In genomic region chr14:31902002-31902401, GRCh38 we compare ENCODE assay signal across 24 cellular contexts.
A peak's percentile ranks its signal among the peaks of the same experiment; 100 is the strongest.
DNase-seq lines count a peak whose midpoint lies in the region; ATAC-seq and TF ChIP-seq lines count a peak whose summit lies in the region.
"Had no signal": no experiment of that assay in that cellular context is flagged by ENCODE, and none has a peak within 500 bp of the region (broad histone marks: within the 10 kb centered on the region; RNA-seq: fewer than 3 reads in every experiment).

No MANE protein-coding gene starts in this region.

- no peak overlapping the region for H3K4me3 Mint-ChIP-seq in activated T-cell treated with anti-CD3 and anti-CD28 coated beads, Interleukin-2, amount 50 U/mL, for 72 hours
- H3K4me3 Mint-ChIP-seq in stimulated activated effector memory CD8-positive, alpha-beta T cell treated with anti-CD3 and anti-CD28 coated beads, Interleukin-12 subunit alpha, Interleukin-12 subunit beta, amount 100 ng/mL, for 72 hours: no peak overlapping the region
- H3K4me3 Mint-ChIP-seq: immature natural killer cell, natural killer cell, T-helper 17 cell had no signal

- H3K27me3 Mint-ChIP-seq in activated T-cell treated with anti-CD3 and anti-CD28 coated beads, Interleukin-2, amount 50 U/mL, for 72 hours (ENCODE audit: low read depth): no peaks in the 10 kb centered on the region
- H3K27me3 Mint-ChIP-seq: progenitor cell of endocrine pancreas, T-helper 17 cell had no signal

- H3K27ac ChIP-seq in RWPE1: no peak overlapping the region
- H3K27ac ChIP-seq: ascending aorta, colonic mucosa, upper lobe of left lung had no signal

- POLR2A ChIA-PET in RWPE1 (lab: Yijun Ruan, JAX; ENCODE audit: low non-redundant PET): no interaction called here

- no peaks in the 10 kb centered on the region for H3K36me3 Mint-ChIP-seq in activated T-cell treated with anti-CD3 and anti-CD28 coated beads, Interleukin-2, amount 50 U/mL, for 72 hours (ENCODE audit: insufficient read depth in 2 of 2)
- no peaks in the 10 kb centered on the region for H3K36me3 Mint-ChIP-seq in stimulated activated effector memory CD8-positive, alpha-beta T cell treated with anti-CD3 and anti-CD28 coated beads, Interleukin-12 subunit alpha, Interleukin-12 subunit beta, amount 100 ng/mL, for 72 hours
- H3K36me3 Mint-ChIP-seq: natural killer cell had no signal

- H3K27ac Mint-ChIP-seq in activated T-cell treated with anti-CD3 and anti-CD28 coated beads, Interleukin-2, amount 50 U/mL, for 72 hours: no peak overlapping the region
- no peak overlapping the region for H3K27ac Mint-ChIP-seq in stimulated activated effector memory CD8-positive, alpha-beta T cell treated with anti-CD3 and anti-CD28 coated beads, Interleukin-12 subunit alpha, Interleukin-12 subunit beta, amount 100 ng/mL, for 72 hours
- H3K27ac Mint-ChIP-seq: immature natural killer cell, natural killer cell, progenitor cell of endocrine pancreas, T-helper 17 cell had no signal

- peak; percentile 5 for DNase-seq in activated T-cell treated with anti-CD3 and anti-CD28 coated beads for 4 hours
- DNase-seq in activated T-cell treated with anti-CD3 and anti-CD28 coated beads, Interleukin-2, amount 50 U/mL, for 72 hours: no peak
- DNase-seq in RWPE1 (ENCODE audit: low spot score): peak; percentile 93
- peak; percentile 35 for DNase-seq in iPS-NIHi11 (ENCODE audit: low spot score)
- DNase-seq in stimulated activated effector memory CD8-positive, alpha-beta T cell treated with anti-CD3 and anti-CD28 coated beads, Interleukin-12 subunit alpha, Interleukin-12 subunit beta, amount 100 ng/mL, for 72 hours (ENCODE audit: low spot score in 2 of 2): no peak
- DNase-seq in GM10266 (ENCODE audit: extremely low spot score): no peak
- no peak for DNase-seq in activated CD4-positive, alpha-beta T cell treated with anti-CD3 and anti-CD28 coated beads for 1 hour
- DNase-seq: activated CD4-positive, CD25-positive, alpha-beta regulatory T cell; activated CD8-positive, alpha-beta memory T cell treated with anti-CD3 and anti-CD28 coated beads, Interleukin-2, amount 50 U/mL, for 4 hours; C1 segment of cervical spinal cord; colonic mucosa; DND-41; immature natural killer cell; MM.1S; natural killer cell; NCI-H1694; NCI-H446 treated with DMSO at 0.1 percent for 48 hours; SHP77 treated with DMSO at 0.1 percent for 48 hours; stimulated activated naive CD8-positive, alpha-beta T cell treated with anti-CD3 and anti-CD28 coated beads, Interleukin-15, Interleukin-2, amounts not matched to agents 100 U/mL and 50 U/mL, for 24 hours; T-helper 17 cell; upper lobe of left lung had no signal

- no peak for ATAC-seq in activated T-cell treated with anti-CD3 and anti-CD28 coated beads, Interleukin-2, amount 50 U/mL, for 72 hours (replicated peaks in 1 of 2)
- ATAC-seq in stimulated activated effector memory CD8-positive, alpha-beta T cell treated with anti-CD3 and anti-CD28 coated beads, Interleukin-12 subunit alpha, Interleukin-12 subunit beta, amount 100 ng/mL, for 72 hours: peak; percentile 51
- no peak for ATAC-seq in SK-N-SH treated with all-trans-retinoic acid at 6 μM for 48 hours
- ATAC-seq: natural killer cell; stimulated activated naive CD8-positive, alpha-beta T cell treated with anti-CD3 and anti-CD28 coated beads, Interleukin-15, Interleukin-2, amounts not matched to agents 100 U/mL and 50 U/mL, for 24 hours; T-helper 17 cell had no signal

- H3K9me3 Mint-ChIP-seq in activated T-cell treated with anti-CD3 and anti-CD28 coated beads, Interleukin-2, amount 50 U/mL, for 72 hours: no peaks in the 10 kb centered on the region
- H3K9me3 Mint-ChIP-seq in stimulated activated effector memory CD8-positive, alpha-beta T cell treated with anti-CD3 and anti-CD28 coated beads, Interleukin-12 subunit alpha, Interleukin-12 subunit beta, amount 100 ng/mL, for 72 hours: no peaks in the 10 kb centered on the region

- CTCF ChIA-PET in RWPE1 (lab: Yijun Ruan, JAX): interaction anchor here (0.6 kb wide), 1 partner anchor 228 kb away, joined by 6 read pairs; no protein-coding TSS in a partner anchor

- no peaks in the 10 kb centered on the region for H3K4me1 Mint-ChIP-seq in activated T-cell treated with anti-CD3 and anti-CD28 coated beads, Interleukin-2, amount 50 U/mL, for 72 hours (ENCODE audit: low read depth)
- H3K4me1 Mint-ChIP-seq in stimulated activated effector memory CD8-positive, alpha-beta T cell treated with anti-CD3 and anti-CD28 coated beads, Interleukin-12 subunit alpha, Interleukin-12 subunit beta, amount 100 ng/mL, for 72 hours: no peaks in the 10 kb centered on the region
- H3K4me1 Mint-ChIP-seq: immature natural killer cell, natural killer cell, T-helper 17 cell had no signal

- TF ChIP-seq CTCF in RWPE1 (conservative IDR thresholded peaks at IDR 0.05; ENCODE audit: low read depth): no peak
- no peak for TF ChIP-seq CTCF in GM10266 (IDR thresholded peaks at IDR 0.05; ENCODE audit: control insufficient read depth, insufficient read depth, low read depth, missing control alignments)

TF ChIP-seq in SK-N-SH treated with all-trans-retinoic acid at 6 μM for 48 hours, 23 proteins besides CTCF, POLR2A, EP300 and RAD21:
- TF ChIP-seq ZC3H10 (CRISPR knock-in tag; IDR thresholded peaks at IDR 0.05) (no peak), ZNF565 (CRISPR knock-in tag; conservative IDR thresholded peaks at IDR 0.05; ENCODE audit: low read depth) (no peak), BACH2 (CRISPR knock-in tag; IDR thresholded peaks at IDR 0.05; ENCODE audit: borderline replicate concordance) (no peak), CREB5 (CRISPR knock-in tag; IDR thresholded peaks at IDR 0.05; ENCODE audit: low read depth) (no peak), CSRNP3 (CRISPR knock-in tag; IDR thresholded peaks at IDR 0.05) (no peak), TOX (CRISPR knock-in tag; IDR thresholded peaks at IDR 0.05; ENCODE audit: borderline replicate concordance) (no peak)
TF ChIP-seq in SK-N-SH treated with all-trans-retinoic acid at 6 μM for 48 hours: peak in this region for 0.

Comparison
In these comparisons a context has a peak if more than half of its experiments do, and no peak if none do; other contexts are left out.
1. DNase-seq: peak in activated T-cell treated with anti-CD3 and anti-CD28 coated beads for 4 hours (single experiment), RWPE1 (single experiment) and iPS-NIHi11 (single experiment); none in activated T-cell treated with anti-CD3 and anti-CD28 coated beads, Interleukin-2, amount 50 U/mL, for 72 hours (0 of 2), stimulated activated effector memory CD8-positive, alpha-beta T cell treated with anti-CD3 and anti-CD28 coated beads, Interleukin-12 subunit alpha, Interleukin-12 subunit beta, amount 100 ng/mL, for 72 hours (0 of 2), GM10266 (single experiment) and activated CD4-positive, alpha-beta T cell treated with anti-CD3 and anti-CD28 coated beads for 1 hour (single experiment).